ENCODE assay signal across 12 cellular contexts in the genomic region with DNA sequence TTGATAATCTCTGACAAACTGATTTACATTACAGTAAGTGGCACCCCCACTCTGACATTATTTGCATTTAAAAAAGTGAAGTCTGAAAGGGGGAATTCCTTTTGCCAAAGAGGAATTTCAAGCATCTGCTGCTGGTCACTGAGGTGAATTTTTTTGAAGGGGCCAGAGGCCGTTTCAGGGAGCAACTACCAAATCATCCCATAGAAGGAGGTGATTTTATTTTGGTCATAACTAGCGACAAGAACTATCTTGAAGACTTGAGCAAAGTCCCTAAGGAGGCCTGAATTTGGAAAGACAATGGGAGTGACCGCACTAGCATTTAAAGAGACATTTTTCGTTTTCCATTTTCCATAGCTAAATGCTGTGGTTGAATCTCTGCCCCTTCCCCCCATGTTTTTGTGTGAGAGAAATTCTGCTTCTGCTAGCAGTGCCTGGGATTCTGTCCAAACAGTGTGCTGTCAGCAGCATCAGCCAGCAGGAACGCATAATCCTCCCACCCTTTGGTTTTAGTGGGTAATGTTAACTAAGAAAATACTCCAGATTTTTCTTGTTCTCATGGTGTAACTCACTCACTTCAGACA.
DNase-seq lines count a peak whose midpoint lies in the region; ATAC-seq, FAIRE-seq and TF ChIP-seq lines count a peak whose summit lies in the region.
"Had no signal": no experiment of that assay in that cellular context is flagged by ENCODE, and none has a peak within 500 bp of the region (broad histone marks: within the 10 kb centered on the region; RNA-seq: fewer than 3 reads in every experiment).

No MANE protein-coding gene starts in this region.

- H3K79me1 ChIP-seq in H1 (ENCODE audit: low read depth, low read length) = no peaks in the 10 kb centered on the region

- no peak overlapping the region for H3K4me3 Mint-ChIP-seq in activated CD8-positive, alpha-beta memory T cell treated with anti-CD3 and anti-CD28 coated beads, Interleukin-2, amount 10 ng/mL, durations not matched to agents 7 days and 5 days
- H3K4me3 Mint-ChIP-seq: activated T-cell treated with anti-CD3 and anti-CD28 coated beads, Interleukin-2, amount 50 U/mL, for 72 hours had no signal

- no peak overlapping the region for H3K23ac ChIP-seq in H1 (ENCODE audit: insufficient read length)

- H3K79me2 ChIP-seq in ACC112 (ENCODE audit: control insufficient read depth, insufficient read depth, low read length, unreplicated experiment) (no peaks in the 10 kb centered on the region), H1 (ENCODE audit: control insufficient read depth in 1 of 2, insufficient read depth in 2 of 2, low read length in 2 of 2) (no peaks in the 10 kb centered on the region)

- no peaks in the 10 kb centered on the region for H3K27me3 ChIP-seq in ACC112 (ENCODE audit: insufficient read depth, low read length)
- no peaks in the 10 kb centered on the region for H3K27me3 ChIP-seq in HUES64 (ENCODE audit: insufficient read depth, low read length)
- H3K27me3 ChIP-seq in H1 (replicated peaks in 1 of 4; ENCODE audit: control insufficient read depth in 3 of 4, extremely low read depth in 1 of 4, insufficient read depth in 3 of 4, low read length in 3 of 4) = no peaks in the 10 kb centered on the region
- H3K27me3 ChIP-seq: SJCRH30 had no signal

- peaks cover 5% of the 10 kb centered on the region for H3K36me3 Mint-ChIP-seq in activated CD8-positive, alpha-beta memory T cell treated with anti-CD3 and anti-CD28 coated beads, Interleukin-2, amount 10 ng/mL, durations not matched to agents 7 days and 5 days

- H3K18ac ChIP-seq in H1 (ENCODE audit: extremely low read depth, low read length) = peak overlapping the region; percentile 24; the same call in 1 of the 2 replicates

- CTCF ChIA-PET in H1 (lab: Charles Lee; ENCODE audit: partially characterized antibody) = no interaction called here
- CTCF ChIA-PET in activated CD8-positive, alpha-beta memory T cell treated with anti-CD3 and anti-CD28 coated beads, Interleukin-2, amount 10 ng/mL, durations not matched to agents 7 days and 5 days (lab: Charles Lee) = no interaction called here

- H3K9me3 ChIP-seq in HUES64 (ENCODE audit: insufficient read depth, low read depth, low read length) = peaks cover 23% of the 10 kb centered on the region; the same call in 1 of the 2 replicates
- H3K9me3 ChIP-seq in H1 (ENCODE audit: insufficient read depth in 2 of 2, low read depth in 1 of 2, low read length in 1 of 2) = peaks cover 20 to 27% of the 10 kb centered on the region in 2 experiments
- H3K9me3 ChIP-seq: SJCRH30 had no signal

- no peak overlapping the region for H2BK15ac ChIP-seq in H1 (ENCODE audit: low read length)

- no peaks in the 10 kb centered on the region for H4K20me1 ChIP-seq in H1 (replicated peaks in 1 of 2; ENCODE audit: control insufficient read depth in 1 of 2, insufficient read depth in 2 of 2, low read length in 2 of 2)

- H3K4me1 ChIP-seq in ACC112 (ENCODE audit: control insufficient read depth, insufficient read depth, low read length, unreplicated experiment) (peaks cover 17% of the 10 kb centered on the region), HUES64 (ENCODE audit: insufficient read depth, low read length) (peaks cover 20% of the 10 kb centered on the region), H1 (replicated peaks in 1 of 4; ENCODE audit: control insufficient read depth in 3 of 4, insufficient read depth in 4 of 4, low read length in 3 of 4) (peaks cover 0 to 16% (median 10%) of the 10 kb centered on the region in 4 experiments; a peak in 4 of 7 replicates)
- H3K4me1 ChIP-seq: SJCRH30 had no signal

- H3K36me3 ChIP-seq in ACC112 (ENCODE audit: insufficient read depth, low read length) = no peaks in the 10 kb centered on the region
- H3K36me3 ChIP-seq in HUES64 (ENCODE audit: insufficient read depth, low read length) = no peaks in the 10 kb centered on the region
- H3K36me3 ChIP-seq in H1 (ENCODE audit: control insufficient read depth in 2 of 4, insufficient read depth in 4 of 4, low read length in 3 of 4) = peaks cover 2 to 9% (median 3%) of the 10 kb centered on the region in 4 experiments; a peak in 4 of 8 replicates
- H3K36me3 ChIP-seq: SJCRH30 had no signal

- peak; percentile 90 for FAIRE-seq in H1 (lab: Jason Lieb, UNC)
- FAIRE-seq: islet of Langerhans had no signal

- TF ChIP-seq CTCF in H1 (IDR thresholded peaks at IDR 0.05; ENCODE audit: control extremely low read depth in 1 of 3, insufficient read depth in 1 of 3, low read depth in 1 of 3, low read length in 3 of 3) = no peak

- peak overlapping the region; percentile 86; the same call in 1 of the 2 replicates for H2AK5ac ChIP-seq in H1 (ENCODE audit: low read depth, low read length)

- TF ChIP-seq POLR2A in H1 (IDR thresholded peaks at IDR 0.05; ENCODE audit: control extremely low read depth in 1 of 2, low read depth in 2 of 2, low read length in 2 of 2) = no peak; a peak in 1 of 3 replicates

- H2AFZ ChIP-seq in ACC112 (ENCODE audit: low read length, unreplicated experiment) = peak overlapping the region; percentile 68
- no peak overlapping the region for H2AFZ ChIP-seq in H1 (ENCODE audit: low read length)

- POLR2A ChIA-PET in H1 (lab: Charles Lee; ENCODE audit: partially characterized antibody) = interaction anchor here (0.6 to 1.0 kb wide), 3 partner anchors 15 to 181 kb away, joined by 3 read pairs; no protein-coding TSS in a partner anchor

- no peak for ATAC-seq in activated CD8-positive, alpha-beta memory T cell treated with anti-CD3 and anti-CD28 coated beads, Interleukin-2, amount 10 ng/mL, durations not matched to agents 7 days and 5 days
- ATAC-seq in GM21447 (IDR thresholded peaks at IDR 0.05; ENCODE audit: unreplicated experiment) (no peak), GM19452 (IDR thresholded peaks at IDR 0.05; ENCODE audit: unreplicated experiment) (no peak)
- ATAC-seq: activated T-cell treated with anti-CD3 and anti-CD28 coated beads, Interleukin-2, amount 50 U/mL, for 72 hours had no signal

- H3K9ac ChIP-seq in HUES64 (ENCODE audit: low read depth, low read length) (peak overlapping the region; percentile 76), H1 (replicated peaks in 1 of 4; ENCODE audit: extremely low read depth in 1 of 4, low read depth in 3 of 4, low read length in 3 of 4) (peak overlapping the region in 1 of 4 experiments; percentile 58; a peak in 3 of 7 replicates)

- H3K14ac ChIP-seq in H1 (ENCODE audit: insufficient read length) = no peak overlapping the region

- H2BK120ac ChIP-seq in H1 (replicated peaks; ENCODE audit: low read depth, low read length) = peak overlapping the region; percentile 99

- no peak overlapping the region for H4K8ac ChIP-seq in H1 (ENCODE audit: extremely low read depth, insufficient read depth, low read length)

- H3K4me1 Mint-ChIP-seq in activated CD8-positive, alpha-beta memory T cell treated with anti-CD3 and anti-CD28 coated beads, Interleukin-2, amount 10 ng/mL, durations not matched to agents 7 days and 5 days = no peaks in the 10 kb centered on the region

- H3K4ac ChIP-seq in H1 (replicated peaks; ENCODE audit: insufficient read length, low read depth, low read length) = peak overlapping the region; percentile 13

- peak overlapping the region; percentile 72; the same call in 1 of the 2 replicates for H2BK20ac ChIP-seq in H1 (ENCODE audit: low read length)

- peak overlapping the region; percentile 99 for H2BK5ac ChIP-seq in H1 (ENCODE audit: low read depth, low read length)

- H3K23me2 ChIP-seq in H1 (ENCODE audit: low read depth, low read length) = no peaks in the 10 kb centered on the region

- TF ChIP-seq RAD21 in H1 (IDR thresholded peaks at IDR 0.05 in 1 of 2, conservative IDR thresholded peaks at IDR 0.05 in 1 of 2; ENCODE audit: low read depth in 2 of 2, low read length in 2 of 2) = no peak

- H4K91ac ChIP-seq in H1 (replicated peaks; ENCODE audit: insufficient read length, low read length) = peak overlapping the region; percentile 93

- peak overlapping the region; percentile 58 to 62 for H3K4me2 ChIP-seq in H1 (ENCODE audit: insufficient read depth in 1 of 2, low read depth in 2 of 2, low read length in 2 of 2)

- H3K56ac ChIP-seq in H1 (replicated peaks; ENCODE audit: insufficient read length, low read depth, low read length) = peak overlapping the region; percentile 87

- DNase-seq in H1 (ENCODE audit: low read depth in 1 of 2, low spot score in 2 of 2) = peak in 1 of 2 experiments; percentile 34
- peak; percentile 46 for DNase-seq in medulla oblongata (ENCODE audit: extremely low spot score)
- DNase-seq in activated CD8-positive, alpha-beta memory T cell treated with anti-CD3 and anti-CD28 coated beads, Interleukin-2, amount 10 ng/mL, durations not matched to agents 7 days and 5 days = no peak
- DNase-seq in stimulated activated CD4-positive, alpha-beta T cell treated with anti-CD3 and anti-CD28 coated beads, Interleukin-12 subunit alpha, Interleukin-12 subunit beta, amount 100 ng/mL, for 4 hours = no peak
- DNase-seq: activated T-cell treated with anti-CD3 and anti-CD28 coated beads, Interleukin-2, amount 50 U/mL, for 72 hours had no signal

- WGBS in HUES64 = 0% methylated on average over 2 of the region's 5 CpGs
- 0% methylated on average over 5 of the region's 5 CpGs; no CpG with 5 or more reads in 1 of the 2 experiments for WGBS in H1 (ENCODE audit: extremely low coverage in 1 of 2, insufficient coverage in 1 of 2, insufficient read length in 1 of 2, insufficient replicate concordance in 2 of 2, low coverage in 1 of 2, low lambda C conversion rate in 2 of 2, missing lambda C conversion rate in 1 of 2), 2 experiments

- peaks cover 8% of the 10 kb centered on the region for H3K9me3 Mint-ChIP-seq in activated CD8-positive, alpha-beta memory T cell treated with anti-CD3 and anti-CD28 coated beads, Interleukin-2, amount 10 ng/mL, durations not matched to agents 7 days and 5 days (ENCODE audit: low read depth)

- peak overlapping the region; percentile 80 for H4K5ac ChIP-seq in H1 (ENCODE audit: insufficient read length, low read depth, low read length)

- peak overlapping the region; percentile 57 for H3K4me3 ChIP-seq in ACC112 (ENCODE audit: low read depth, low read length)
- peak overlapping the region; percentile 40 for H3K4me3 ChIP-seq in HUES64 (ENCODE audit: low read length)
- peak overlapping the region in 2 of 4 experiments; percentile 5 to 35; a peak in 3 of 8 replicates for H3K4me3 ChIP-seq in H1 (ENCODE audit: extremely low read depth in 1 of 4, insufficient read depth in 2 of 4, low read depth in 3 of 4, low read length in 4 of 4)
- H3K4me3 ChIP-seq: SJCRH30 had no signal

- H3K27me3 Mint-ChIP-seq in activated CD8-positive, alpha-beta memory T cell treated with anti-CD3 and anti-CD28 coated beads, Interleukin-2, amount 10 ng/mL, durations not matched to agents 7 days and 5 days = peaks cover 9% of the 10 kb centered on the region

- H3K27ac Mint-ChIP-seq in activated CD8-positive, alpha-beta memory T cell treated with anti-CD3 and anti-CD28 coated beads, Interleukin-2, amount 10 ng/mL, durations not matched to agents 7 days and 5 days = no peak overlapping the region
- H3K27ac Mint-ChIP-seq: activated T-cell treated with anti-CD3 and anti-CD28 coated beads, Interleukin-2, amount 50 U/mL, for 72 hours had no signal

- peak overlapping the region; percentile 90; the same call in 1 of the 2 replicates for H2BK12ac ChIP-seq in H1 (ENCODE audit: low read depth, low read length)

- H3K27ac ChIP-seq in ACC112 (ENCODE audit: low read depth, low read length) (peak overlapping the region; percentile 97), HUES64 (ENCODE audit: low read depth, low read length) (peak overlapping the region; percentile 99), H1 (ENCODE audit: low read depth, low read length) (peak overlapping the region; percentile 93)
- H3K27ac ChIP-seq: C4-2B, SJCRH30 had no signal

- peak in 1 of 2 experiments; percentile 84; a peak in 1 of 3 replicates for TF ChIP-seq EP300 in H1 (IDR thresholded peaks at IDR 0.05; ENCODE audit: borderline replicate concordance in 1 of 2, low read depth in 2 of 2, low read length in 2 of 2)
